2 cellular contexts compared by ENCODE assay signal in the genomic region with DNA sequence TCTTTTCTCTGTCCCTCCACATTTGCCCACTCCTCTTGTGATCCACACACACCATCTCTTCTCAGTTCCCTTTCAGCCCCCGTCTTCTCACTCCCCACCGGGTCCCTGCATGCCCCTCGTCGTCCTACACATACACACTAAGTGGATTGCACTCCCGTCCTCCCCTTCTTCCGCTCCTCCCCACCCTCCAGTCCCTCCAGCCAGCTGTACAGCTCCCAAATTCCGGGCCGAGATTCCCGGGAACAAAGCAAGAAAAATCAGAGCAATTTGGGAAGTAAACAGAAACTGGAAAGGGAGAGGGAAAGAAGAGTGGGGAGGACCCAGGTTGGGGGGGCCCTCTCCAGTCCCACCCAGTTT.
A peak's percentile ranks its signal among the peaks of the same experiment; 100 is the strongest.
TF ChIP-seq lines count a peak whose summit lies in the region.

No MANE protein-coding gene starts in this region.

TF ChIP-seq in IMR-90, 13 proteins besides CTCF, POLR2A, EP300 and RAD21:
- TF ChIP-seq CEBPB (IDR thresholded peaks at IDR 0.05; ENCODE audit: low read depth, low read length) (no peak), CHD1 (IDR thresholded peaks at IDR 0.05; ENCODE audit: low read depth, low read length) (no peak), MAZ (IDR thresholded peaks at IDR 0.05; ENCODE audit: borderline replicate concordance, low read depth, low read length) (no peak; the same call in 1 of the 2 replicates), FOS (IDR thresholded peaks at IDR 0.05; ENCODE audit: low read depth, low read length) (no peak), RFX5 (IDR thresholded peaks at IDR 0.05; ENCODE audit: low read depth, low read length) (no peak), MAFK (IDR thresholded peaks at IDR 0.05; ENCODE audit: low read depth, low read length) (no peak), MXI1 (IDR thresholded peaks at IDR 0.05; ENCODE audit: borderline replicate concordance, low read depth, low read length) (no peak), BHLHE40 (IDR thresholded peaks at IDR 0.05; ENCODE audit: low read depth, low read length) (no peak), SMC3 (IDR thresholded peaks at IDR 0.05; ENCODE audit: low read depth, low read length) (no peak), RCOR1 (IDR thresholded peaks at IDR 0.05; ENCODE audit: insufficient replicate concordance, low read length) (no peak), NFE2L2 (IDR thresholded peaks at IDR 0.05; ENCODE audit: low read depth, low read length) (no peak), ELK1 (IDR thresholded peaks at IDR 0.05; ENCODE audit: borderline replicate concordance, low read depth, low read length) (no peak)
- TF ChIP-seq, protein P1, sequence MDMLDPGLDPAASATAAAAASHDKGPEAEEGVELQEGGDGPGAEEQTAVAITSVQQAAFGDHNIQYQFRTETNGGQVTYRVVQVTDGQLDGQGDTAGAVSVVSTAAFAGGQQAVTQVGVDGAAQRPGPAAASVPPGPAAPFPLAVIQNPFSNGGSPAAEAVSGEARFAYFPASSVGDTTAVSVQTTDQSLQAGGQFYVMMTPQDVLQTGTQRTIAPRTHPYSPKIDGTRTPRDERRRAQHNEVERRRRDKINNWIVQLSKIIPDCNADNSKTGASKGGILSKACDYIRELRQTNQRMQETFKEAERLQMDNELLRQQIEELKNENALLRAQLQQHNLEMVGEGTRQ (IDR thresholded peaks at IDR 0.05; ENCODE audit: low read depth, low read length): no peak

TF ChIP-seq in liver, 16 proteins besides CTCF, POLR2A, EP300 and RAD21:
- TF ChIP-seq YY1 (IDR thresholded peaks at IDR 0.05): no peak
- no peak for TF ChIP-seq GABPA (IDR thresholded peaks at IDR 0.05 in 1 of 2, conservative IDR thresholded peaks at IDR 0.05 in 1 of 2)
- peak; percentile 87 for TF ChIP-seq REST (IDR thresholded peaks at IDR 0.05)
